In the genomic region with DNA sequence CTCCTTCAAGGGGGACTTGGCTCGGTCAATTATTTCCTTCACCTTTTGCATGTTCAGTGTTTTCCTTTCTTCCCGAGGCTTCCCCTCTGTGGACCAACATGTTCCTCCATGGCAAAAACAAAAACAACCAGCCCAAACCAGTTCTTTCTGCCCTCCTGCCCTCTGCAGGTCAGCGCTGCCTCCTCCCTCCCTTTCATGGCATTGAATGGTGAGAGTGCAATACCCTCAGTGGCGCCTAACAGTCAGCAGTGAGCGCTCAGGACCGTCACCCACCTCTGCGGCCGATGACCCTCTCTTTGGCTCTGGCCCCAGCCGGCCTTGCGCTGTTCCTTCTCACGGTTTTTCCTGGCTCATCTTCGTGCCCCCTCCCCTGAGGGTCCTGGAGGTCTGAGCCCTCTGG, we compare ENCODE assay signal across 25 cellular contexts. TPM values are rescaled to one million over a fixed set of nuclear protein-coding genes. Genes with fewer than 3 reads are reported as not detected.
A peak's percentile ranks its signal among the peaks of the same experiment; 100 is the strongest.
DNase-seq lines count a peak whose midpoint lies in the region; ATAC-seq, FAIRE-seq and TF ChIP-seq lines count a peak whose summit lies in the region.
"Had no signal": no experiment of that assay in that cellular context is flagged by ENCODE, and none has a peak within 500 bp of the region (broad histone marks: within the 10 kb centered on the region; RNA-seq: fewer than 3 reads in every experiment).

No MANE protein-coding gene starts in this region.

- H3K14ac ChIP-seq in H9 (ENCODE audit: insufficient read depth, low read length) = no peak overlapping the region

- peaks cover 10 to 18% of the 10 kb centered on the region in 2 experiments for H3K4me1 Mint-ChIP-seq in H9
- peaks cover 6% of the 10 kb centered on the region for H3K4me1 Mint-ChIP-seq in astrocyte (ENCODE audit: low read depth, unreplicated experiment)
- H3K4me1 Mint-ChIP-seq in neural progenitor cell = peaks cover 10% of the 10 kb centered on the region
- peaks cover 0 to 3% (median 0%) of the 10 kb centered on the region in 7 donors for H3K4me1 Mint-ChIP-seq in naive thymus-derived CD4-positive, alpha-beta T cell
- H3K4me1 Mint-ChIP-seq: CD4-positive, alpha-beta memory T cell had no signal

- H3K4me3 Mint-ChIP-seq in H9 = no peak overlapping the region
- H3K4me3 Mint-ChIP-seq in astrocyte (ENCODE audit: unreplicated experiment) = peak overlapping the region; percentile 4
- H3K4me3 Mint-ChIP-seq in neural progenitor cell = no peak overlapping the region
- H3K4me3 Mint-ChIP-seq in naive thymus-derived CD4-positive, alpha-beta T cell = no peak overlapping the region
- H3K4me3 Mint-ChIP-seq: CD4-positive, alpha-beta memory T cell had no signal

- intact Hi-C loops in thyroid gland (cut with DNase I) = no loop called here
- intact Hi-C loops in naive thymus-derived CD4-positive, alpha-beta T cell (cut with micrococcal nuclease) = no loop called here

- no peak overlapping the region for H2BK12ac ChIP-seq in H9 (ENCODE audit: insufficient read length, low read depth, low read length)

- H3K4me2 ChIP-seq in H9 (ENCODE audit: insufficient read depth, insufficient read length, low read length) (no peak overlapping the region), astrocyte (ENCODE audit: low read length) (no peak overlapping the region), neural progenitor cell (no peak overlapping the region)

- ATAC-seq in foreskin keratinocyte (no peak), GM18519 (IDR thresholded peaks at IDR 0.05; ENCODE audit: low FRiP score, unreplicated experiment) (no peak)
- ATAC-seq in naive thymus-derived CD4-positive, alpha-beta T cell = no peak
- ATAC-seq: HCT116 had no signal

- H3F3A ChIP-seq in neural progenitor cell (ENCODE audit: low read depth) = peaks cover 3% of the 10 kb centered on the region

- no peak overlapping the region for H2AK5ac ChIP-seq in H9 (ENCODE audit: insufficient read length, low read length)

- H4K5ac ChIP-seq in H9 (ENCODE audit: insufficient read length, low read depth, low read length) = no peak overlapping the region

- H3K23me2 ChIP-seq in H9 (ENCODE audit: insufficient read length, low read depth, low read length, poor library complexity, severe bottlenecking) = no peaks in the 10 kb centered on the region

- H3K79me1 ChIP-seq in H9 (ENCODE audit: insufficient read depth, low read depth, low read length, poor library complexity, severe bottlenecking) = no peaks in the 10 kb centered on the region

- H3K27ac Mint-ChIP-seq in H9 = peak overlapping the region in 1 of 3 experiments; percentile 83; a peak in 5 of 7 replicates
- peak overlapping the region; percentile 8 for H3K27ac Mint-ChIP-seq in astrocyte (ENCODE audit: unreplicated experiment)
- H3K27ac Mint-ChIP-seq in neural progenitor cell = peak overlapping the region; percentile 50
- no peak overlapping the region for H3K27ac Mint-ChIP-seq in naive thymus-derived CD4-positive, alpha-beta T cell
- H3K27ac Mint-ChIP-seq: CD4-positive, alpha-beta memory T cell had no signal

- H3K18ac ChIP-seq in H9 (ENCODE audit: insufficient read length, low read depth, low read length) = peak overlapping the region; percentile 10

- H3K9ac ChIP-seq in H9 (ENCODE audit: extremely low read depth, insufficient read length, low read length) (no peak overlapping the region), astrocyte (ENCODE audit: low read length) (no peak overlapping the region), neural progenitor cell (no peak overlapping the region)

- H3K9me3 ChIP-seq in H9 (ENCODE audit: control insufficient read depth, low read depth, low read length) (no peaks in the 10 kb centered on the region), astrocyte (ENCODE audit: insufficient read depth, low read depth, low read length) (no peaks in the 10 kb centered on the region), neural progenitor cell (ENCODE audit: low read depth) (no peaks in the 10 kb centered on the region), thyroid gland (no peaks in the 10 kb centered on the region)
- no peaks in the 10 kb centered on the region for H3K9me3 ChIP-seq in naive thymus-derived CD4-positive, alpha-beta T cell (ENCODE audit: control insufficient read depth in 2 of 3, low read length in 3 of 3)

- H2BK120ac ChIP-seq in H9 (ENCODE audit: low read depth, low read length, poor library complexity, severe bottlenecking) = no peak overlapping the region

- no peak overlapping the region for H3K27ac ChIP-seq in H9 (ENCODE audit: insufficient read length, low read depth, low read length)
- H3K27ac ChIP-seq in astrocyte (ENCODE audit: low read depth, low read length) = no peak overlapping the region
- H3K27ac ChIP-seq in neural progenitor cell = no peak overlapping the region
- H3K27ac ChIP-seq in thyroid gland = no peak overlapping the region
- no peak overlapping the region for H3K27ac ChIP-seq in foreskin keratinocyte
- no peak overlapping the region for H3K27ac ChIP-seq in naive thymus-derived CD4-positive, alpha-beta T cell (ENCODE audit: low read depth, low read length)
- H3K27ac ChIP-seq: HL-60, SK-N-MC had no signal

- H2BK20ac ChIP-seq in H9 (ENCODE audit: low read depth, low read length, poor library complexity, severe bottlenecking) = no peak overlapping the region

- CTCF ChIA-PET in naive thymus-derived CD4-positive, alpha-beta T cell (lab: Charles Lee) = no interaction called here

- no peak overlapping the region for H2BK5ac ChIP-seq in H9 (ENCODE audit: insufficient read length, low read length)

- DNase-seq in H9 (peak; percentile 46), astrocyte (ENCODE audit: low read depth) (no peak), iPS-NIHi7 (ENCODE audit: extremely low spot score) (peak; percentile 41), neural progenitor cell (ENCODE audit: low spot score) (no peak), thyroid gland (no peak), foreskin keratinocyte (no peak)
- no peak for DNase-seq in naive thymus-derived CD4-positive, alpha-beta T cell
- DNase-seq: C1 segment of cervical spinal cord; CD4-positive, alpha-beta memory T cell; COR-L47; DMS53; Karpas-422; NCI-H1092; NCI-H1417 treated with DMSO at 0.1 percent for 48 hours; NCI-H1694 treated with DMSO at 0.1 percent for 48 hours; NCI-H2081; NCI-H2227 treated with DMSO at 0.1 percent for 48 hours; NCI-H526 treated with DMSO at 0.1 percent for 48 hours; SIG-M5 had no signal

- no peak overlapping the region for H3K23ac ChIP-seq in H9 (ENCODE audit: insufficient read length, low read depth, low read length)

- no peak overlapping the region for H2BK15ac ChIP-seq in H9 (ENCODE audit: low read depth, low read length)

- H3K4me3 ChIP-seq in astrocyte (ENCODE audit: insufficient read depth, low read depth, low read length) (no peak overlapping the region), neural progenitor cell (no peak overlapping the region), thyroid gland (replicated peaks in 1 of 3) (no peak overlapping the region)
- no peak overlapping the region for H3K4me3 ChIP-seq in naive thymus-derived CD4-positive, alpha-beta T cell (ENCODE audit: low read length)
- H3K4me3 ChIP-seq: SK-N-MC had no signal

- H4K20me1 ChIP-seq in H9 (ENCODE audit: control insufficient read depth, insufficient read depth, insufficient read length) = no peaks in the 10 kb centered on the region
- H4K20me1 ChIP-seq in astrocyte (ENCODE audit: insufficient read depth, low read length) = no peaks in the 10 kb centered on the region
- H4K20me1 ChIP-seq in neural progenitor cell (ENCODE audit: low read depth) = no peaks in the 10 kb centered on the region

- H3K36me3 Mint-ChIP-seq in H9 (ENCODE audit: insufficient read depth in 1 of 3, low read depth in 3 of 3) (no peaks in the 10 kb centered on the region), astrocyte (ENCODE audit: low read depth, unreplicated experiment) (no peaks in the 10 kb centered on the region), neural progenitor cell (no peaks in the 10 kb centered on the region)
- H3K36me3 Mint-ChIP-seq in naive thymus-derived CD4-positive, alpha-beta T cell = peaks cover 0 to 4% (median 0%) of the 10 kb centered on the region in 5 donors

- no peak overlapping the region for H4K8ac ChIP-seq in H9 (replicated peaks; ENCODE audit: insufficient read length, low read depth, low read length)

- POLR2A ChIA-PET in naive thymus-derived CD4-positive, alpha-beta T cell (lab: Charles Lee) = no interaction called here

- no peak overlapping the region for H4K91ac ChIP-seq in H9 (ENCODE audit: insufficient read length, low read depth, low read length)

- no peak overlapping the region for H3K4ac ChIP-seq in H9 (ENCODE audit: low read depth, low read length)

- H3K4me1 ChIP-seq in H9 (ENCODE audit: insufficient read depth, low read length) (no peaks in the 10 kb centered on the region), astrocyte (ENCODE audit: insufficient read depth, low read length) (no peaks in the 10 kb centered on the region), neural progenitor cell (peaks cover 20% of the 10 kb centered on the region), thyroid gland (peaks cover 0 to 5% of the 10 kb centered on the region in 2 donors), foreskin keratinocyte (no peaks in the 10 kb centered on the region)
- no peaks in the 10 kb centered on the region for H3K4me1 ChIP-seq in naive thymus-derived CD4-positive, alpha-beta T cell (ENCODE audit: control insufficient read depth in 2 of 2, insufficient read depth in 2 of 2, low read length in 2 of 2)

- no peak for TF ChIP-seq POLR2A in thyroid gland (IDR thresholded peaks at IDR 0.05)

- H2AFZ ChIP-seq in H9 (ENCODE audit: low read length) (no peak overlapping the region), astrocyte (ENCODE audit: low read depth, low read length) (no peak overlapping the region), neural progenitor cell (replicated peaks) (peak overlapping the region; percentile 63)

- no peak for FAIRE-seq in astrocyte (lab: Jason Lieb, UNC)
- FAIRE-seq: G401.6, RCC 7860 had no signal

- no peak overlapping the region for H3T11ph ChIP-seq in H9 (ENCODE audit: low read length)

- H3K27me3 Mint-ChIP-seq in H9 (ENCODE audit: low read depth) (no peaks in the 10 kb centered on the region), astrocyte (ENCODE audit: low read depth, unreplicated experiment) (no peaks in the 10 kb centered on the region), neural progenitor cell (ENCODE audit: insufficient read depth, low read depth) (peaks cover 5% of the 10 kb centered on the region)
- peaks cover 0 to 4% (median 0%) of the 10 kb centered on the region in 5 donors for H3K27me3 Mint-ChIP-seq in naive thymus-derived CD4-positive, alpha-beta T cell
- H3K27me3 Mint-ChIP-seq: CD4-positive, alpha-beta memory T cell had no signal

- H3K79me2 ChIP-seq in H9 (ENCODE audit: insufficient read depth, low read length) (no peaks in the 10 kb centered on the region), astrocyte (ENCODE audit: insufficient read depth, low read length) (no peaks in the 10 kb centered on the region), neural progenitor cell (ENCODE audit: low read depth) (no peaks in the 10 kb centered on the region)

- H3K36me3 ChIP-seq in astrocyte (ENCODE audit: insufficient read depth, low read length) (no peaks in the 10 kb centered on the region), neural progenitor cell (no peaks in the 10 kb centered on the region), thyroid gland (no peaks in the 10 kb centered on the region)
- H3K36me3 ChIP-seq in naive thymus-derived CD4-positive, alpha-beta T cell (ENCODE audit: control insufficient read depth in 2 of 3, insufficient read depth in 3 of 3, low read length in 3 of 3) = no peaks in the 10 kb centered on the region

- peak; percentile 28; the same call in 1 of the 3 replicates for TF ChIP-seq CTCF in H9 (conservative IDR thresholded peaks at IDR 0.05)
- TF ChIP-seq CTCF in astrocyte (IDR thresholded peaks at IDR 0.05; ENCODE audit: insufficient read depth, low read depth, low read length) = no peak
- no peak for TF ChIP-seq CTCF in neural progenitor cell (IDR thresholded peaks at IDR 0.05)
- TF ChIP-seq CTCF in thyroid gland (IDR thresholded peaks at IDR 0.05) = no peak
- no peak for TF ChIP-seq CTCF in foreskin keratinocyte (conservative IDR thresholded peaks at IDR 0.05)

- no peak overlapping the region for H3K56ac ChIP-seq in H9 (ENCODE audit: insufficient read length, low read depth, low read length)

- no peaks in the 10 kb centered on the region for H3K27me3 ChIP-seq in H9 (ENCODE audit: insufficient read depth, low read length)
- no peaks in the 10 kb centered on the region for H3K27me3 ChIP-seq in astrocyte (ENCODE audit: insufficient read depth, low read length)
- H3K27me3 ChIP-seq in neural progenitor cell = no peaks in the 10 kb centered on the region
- no peaks in the 10 kb centered on the region for H3K27me3 ChIP-seq in thyroid gland
- H3K27me3 ChIP-seq in foreskin keratinocyte = no peaks in the 10 kb centered on the region
- H3K27me3 ChIP-seq in naive thymus-derived CD4-positive, alpha-beta T cell (ENCODE audit: control insufficient read depth in 2 of 2, insufficient read depth in 2 of 2, low read length in 2 of 2) = no peaks in the 10 kb centered on the region

- no CpG with 5 or more reads among the region's 12 CpGs for WGBS in H9 (ENCODE audit: extremely low coverage, insufficient read length, low lambda C conversion rate)
- WGBS in thyroid gland, 2 donors = 81 to 89% methylated on average over 12 of the region's 12 CpGs

- H3K9me3 Mint-ChIP-seq in H9 = no peaks in the 10 kb centered on the region; a peak in 1 of 5 replicates
- no peaks in the 10 kb centered on the region for H3K9me3 Mint-ChIP-seq in astrocyte (ENCODE audit: unreplicated experiment)
- H3K9me3 Mint-ChIP-seq in neural progenitor cell = no peaks in the 10 kb centered on the region
- no peaks in the 10 kb centered on the region for H3K9me3 Mint-ChIP-seq in naive thymus-derived CD4-positive, alpha-beta T cell
- H3K9me3 Mint-ChIP-seq: CD4-positive, alpha-beta memory T cell had no signal

RNA-seq across cellular contexts. Expression of a gene that starts 34.4 kb away (rescaled TPM):
- 6.1 and 6.3 TPM in 2 replicates for total RNA-seq in H9 (2021)
- 12.6 and 12.8 TPM in 2 replicates for total RNA-seq in astrocyte
- total RNA-seq in neural progenitor cell (ENCODE audit: low replicate concordance) = 25.2 and 26.8 TPM in 2 replicates
- total RNA-seq in thyroid gland = 10 to 100 TPM; 15.0 to 24.3 (median 16.1) TPM
- total RNA-seq in foreskin keratinocyte = 14.1 and 14.6 TPM in 2 replicates
- polyA plus RNA-seq in foreskin keratinocyte = 4.2 and 5.2 TPM in 2 replicates
- 10 to 100 TPM; 12.6 to 18.5 (median 16.0) TPM for total RNA-seq in naive thymus-derived CD4-positive, alpha-beta T cell
- 1 to 10 TPM; 6.4 to 7.4 TPM for polyA plus RNA-seq in naive thymus-derived CD4-positive, alpha-beta T cell

Comparison
In these comparisons a context has a peak if more than half of its experiments do, and no peak if none do; other contexts are left out.
1. DNase-seq: peak in H9 (single experiment) and iPS-NIHi7 (single experiment); none in astrocyte (single experiment), neural progenitor cell (single experiment), thyroid gland (0 of 2), foreskin keratinocyte (0 of 2) and naive thymus-derived CD4-positive, alpha-beta T cell (0 of 9).
2. H3K27ac Mint-ChIP-seq: peak in astrocyte (single experiment) and neural progenitor cell (single experiment); none in naive thymus-derived CD4-positive, alpha-beta T cell (0 of 9).